1 cellular context compared by ENCODE assay signal in genomic region chr17:17738901-17739300, GRCh38.
TF ChIP-seq lines count a peak whose summit lies in the region.

No MANE protein-coding gene starts in this region.

TF ChIP-seq in IMR-90, 13 proteins besides CTCF, POLR2A, EP300 and RAD21 (continued from another document):
- TF ChIP-seq BHLHE40 (IDR thresholded peaks at IDR 0.05; ENCODE audit: low read depth, low read length), result 0 out of 2 replicates have a peak, but pooled peaks have one; percentile 21
- TF ChIP-seq MAFK (IDR thresholded peaks at IDR 0.05; ENCODE audit: low read depth, low read length), result no peak
